In genomic region chr19:571127-571974, GRCh38 we compare ENCODE assay signal across 1 cellular context.
TF ChIP-seq lines count a peak whose summit lies in the region.

No MANE protein-coding gene starts in this region.

TF ChIP-seq in K562, 482 proteins besides CTCF, POLR2A, EP300 and RAD21 (continued from another document):
- no peak for TF ChIP-seq ZNF609 (CRISPR knock-in tag; IDR thresholded peaks at IDR 0.05; ENCODE audit: borderline replicate concordance)
- TF ChIP-seq ZNF79 (CRISPR knock-in tag; IDR thresholded peaks at IDR 0.05; ENCODE audit: low read depth) = no peak
- TF ChIP-seq NCOA1 (IDR thresholded peaks at IDR 0.05; ENCODE audit: low read depth) = no peak; the same call in 1 of the 2 replicates
- TF ChIP-seq CREB1 (IDR thresholded peaks at IDR 0.05) = no peak; the same call in 1 of the 2 replicates
- TF ChIP-seq CREB1 (CRISPR knock-in tag; IDR thresholded peaks at IDR 0.05) = peak; percentile 37; the same call in 1 of the 2 replicates
- no peak for TF ChIP-seq ZNF57 (CRISPR knock-in tag; IDR thresholded peaks at IDR 0.05)
- peak; percentile 38; the same call in 1 of the 2 replicates for TF ChIP-seq GABPB1 (CRISPR knock-in tag; IDR thresholded peaks at IDR 0.05)
- no peak; the same call in 1 of the 2 replicates for TF ChIP-seq NFIC (IDR thresholded peaks at IDR 0.05)
- TF ChIP-seq NR2F6 (CRISPR knock-in tag; IDR thresholded peaks at IDR 0.05) = no peak
- no peak for TF ChIP-seq ZNF277 (CRISPR knock-in tag; IDR thresholded peaks at IDR 0.05; ENCODE audit: borderline replicate concordance)
- peak; percentile 43 for TF ChIP-seq EGR1 (conservative IDR thresholded peaks at IDR 0.05)
- TF ChIP-seq FOXK1 (CRISPR knock-in tag; IDR thresholded peaks at IDR 0.05; ENCODE audit: borderline replicate concordance) = peak; percentile 9; the same call in 1 of the 2 replicates
